In genomic region chr6:20212392-20213111, GRCh38 we compare ENCODE assay signal across 1 cellular context.
TF ChIP-seq lines count a peak whose summit lies in the region.

A gene with protein sequence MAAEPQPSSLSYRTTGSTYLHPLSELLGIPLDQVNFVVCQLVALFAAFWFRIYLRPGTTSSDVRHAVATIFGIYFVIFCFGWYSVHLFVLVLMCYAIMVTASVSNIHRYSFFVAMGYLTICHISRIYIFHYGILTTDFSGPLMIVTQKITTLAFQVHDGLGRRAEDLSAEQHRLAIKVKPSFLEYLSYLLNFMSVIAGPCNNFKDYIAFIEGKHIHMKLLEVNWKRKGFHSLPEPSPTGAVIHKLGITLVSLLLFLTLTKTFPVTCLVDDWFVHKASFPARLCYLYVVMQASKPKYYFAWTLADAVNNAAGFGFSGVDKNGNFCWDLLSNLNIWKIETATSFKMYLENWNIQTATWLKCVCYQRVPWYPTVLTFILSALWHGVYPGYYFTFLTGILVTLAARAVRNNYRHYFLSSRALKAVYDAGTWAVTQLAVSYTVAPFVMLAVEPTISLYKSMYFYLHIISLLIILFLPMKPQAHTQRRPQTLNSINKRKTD (minus strand): TSS chr6:20212469. CDS start chr6:20212234, 235 bp downstream.

TF ChIP-seq in GM12878, 131 proteins besides CTCF, POLR2A, EP300 and RAD21 (continued from another document and continues in another):
- TF ChIP-seq, protein P1, sequence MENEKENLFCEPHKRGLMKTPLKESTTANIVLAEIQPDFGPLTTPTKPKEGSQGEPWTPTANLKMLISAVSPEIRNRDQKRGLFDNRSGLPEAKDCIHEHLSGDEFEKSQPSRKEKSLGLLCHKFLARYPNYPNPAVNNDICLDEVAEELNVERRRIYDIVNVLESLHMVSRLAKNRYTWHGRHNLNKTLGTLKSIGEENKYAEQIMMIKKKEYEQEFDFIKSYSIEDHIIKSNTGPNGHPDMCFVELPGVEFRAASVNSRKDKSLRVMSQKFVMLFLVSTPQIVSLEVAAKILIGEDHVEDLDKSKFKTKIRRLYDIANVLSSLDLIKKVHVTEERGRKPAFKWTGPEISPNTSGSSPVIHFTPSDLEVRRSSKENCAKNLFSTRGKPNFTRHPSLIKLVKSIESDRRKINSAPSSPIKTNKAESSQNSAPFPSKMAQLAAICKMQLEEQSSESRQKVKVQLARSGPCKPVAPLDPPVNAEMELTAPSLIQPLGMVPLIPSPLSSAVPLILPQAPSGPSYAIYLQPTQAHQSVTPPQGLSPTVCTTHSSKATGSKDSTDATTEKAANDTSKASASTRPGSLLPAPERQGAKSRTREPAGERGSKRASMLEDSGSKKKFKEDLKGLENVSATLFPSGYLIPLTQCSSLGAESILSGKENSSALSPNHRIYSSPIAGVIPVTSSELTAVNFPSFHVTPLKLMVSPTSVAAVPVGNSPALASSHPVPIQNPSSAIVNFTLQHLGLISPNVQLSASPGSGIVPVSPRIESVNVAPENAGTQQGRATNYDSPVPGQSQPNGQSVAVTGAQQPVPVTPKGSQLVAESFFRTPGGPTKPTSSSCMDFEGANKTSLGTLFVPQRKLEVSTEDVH (IDR thresholded peaks at IDR 0.05; ENCODE audit: low read depth, partially characterized antibody): no peak
- TF ChIP-seq YBX1 (IDR thresholded peaks at IDR 0.05) (no peak), ZZZ3 (IDR thresholded peaks at IDR 0.05; ENCODE audit: control insufficient read depth, insufficient read length, low read depth) (no peak), RB1 (IDR thresholded peaks at IDR 0.05; ENCODE audit: borderline replicate concordance) (peak; percentile 79; the same call in 1 of the 2 replicates), CBX5 (IDR thresholded peaks at IDR 0.05; ENCODE audit: low read depth) (0 out of 2 replicates have a peak, but pooled peaks have one; percentile 3), STAT3 (IDR thresholded peaks at IDR 0.05; ENCODE audit: low read depth, low read length) (no peak), PBX3 (IDR thresholded peaks at IDR 0.05; ENCODE audit: insufficient replicate concordance, low read depth, low read length) (no peak), HDGF (IDR thresholded peaks at IDR 0.05) (no peak), CHD1 (IDR thresholded peaks at IDR 0.05; ENCODE audit: low read depth, low read length) (no peak), BRCA1 (IDR thresholded peaks at IDR 0.05; ENCODE audit: low read depth, low read length) (no peak), SMAD5 (IDR thresholded peaks at IDR 0.05; ENCODE audit: low read depth) (no peak), SPI1 (IDR thresholded peaks at IDR 0.05; ENCODE audit: borderline replicate concordance, insufficient read depth, low read depth, low read length) (peak; percentile 13; the same call in 1 of the 2 replicates), CREM (IDR thresholded peaks at IDR 0.05; ENCODE audit: low read depth) (0 out of 2 replicates have a peak, but pooled peaks have one; percentile 44), EED (IDR thresholded peaks at IDR 0.05; ENCODE audit: low read depth) (peak; percentile 33; the same call in 1 of the 2 replicates), KDM1A (IDR thresholded peaks at IDR 0.05; ENCODE audit: borderline replicate concordance) (no peak), SUZ12 (IDR thresholded peaks at IDR 0.05; ENCODE audit: unreplicated experiment) (no peak), FOS (IDR thresholded peaks at IDR 0.05; ENCODE audit: borderline replicate concordance, extremely low read depth, insufficient read length) (no peak), IKZF1 (conservative IDR thresholded peaks at IDR 0.05) (peak; percentile 93), DPF2 (IDR thresholded peaks at IDR 0.05) (no peak; the same call in 1 of the 2 replicates), IKZF2 (IDR thresholded peaks at IDR 0.05) (0 out of 4 replicates have a peak, but pooled peaks of 1 of the 2 experiments have one; percentile 8), NR2C1 (IDR thresholded peaks at IDR 0.05) (no peak), TCF12 (IDR thresholded peaks at IDR 0.05; ENCODE audit: low read depth, low read length) (0 out of 2 replicates have a peak, but pooled peaks have one; percentile 20), CREB1 (IDR thresholded peaks at IDR 0.05; ENCODE audit: low read depth) (0 out of 2 replicates have a peak, but pooled peaks have one; percentile 18), ZNF274 (IDR thresholded peaks at IDR 0.05; ENCODE audit: insufficient read depth, insufficient read length) (no peak), TARDBP (IDR thresholded peaks at IDR 0.05; ENCODE audit: borderline replicate concordance) (0 out of 2 replicates have a peak, but pooled peaks have one; percentile 33), POU2F2 (IDR thresholded peaks at IDR 0.05; ENCODE audit: borderline replicate concordance, low read depth, low read length) (no peak), ZNF217 (IDR thresholded peaks at IDR 0.05) (no peak), CHD4 (IDR thresholded peaks at IDR 0.05) (no peak), NBN (IDR thresholded peaks at IDR 0.05) (no peak), RELA (IDR thresholded peaks at IDR 0.05; ENCODE audit: borderline replicate concordance, partially characterized antibody) (no peak), CBX3 (IDR thresholded peaks at IDR 0.05; ENCODE audit: borderline replicate concordance, low read depth) (no peak), JUND (IDR thresholded peaks at IDR 0.05; ENCODE audit: low read depth, low read length) (no peak), ZBED1 (IDR thresholded peaks at IDR 0.05; ENCODE audit: borderline replicate concordance) (no peak; the same call in 1 of the 2 replicates), LARP7 (IDR thresholded peaks at IDR 0.05) (no peak; the same call in 1 of the 2 replicates), ZNF207 (IDR thresholded peaks at IDR 0.05; ENCODE audit: borderline replicate concordance) (0 out of 2 replicates have a peak, but pooled peaks have one; percentile 32), MEF2B (IDR thresholded peaks at IDR 0.05; ENCODE audit: partially characterized antibody, poor library complexity, severe bottlenecking) (no peak), BACH1 (IDR thresholded peaks at IDR 0.05; ENCODE audit: borderline replicate concordance) (no peak), BCLAF1 (IDR thresholded peaks at IDR 0.05) (no peak), KLF5 (IDR thresholded peaks at IDR 0.05; ENCODE audit: partially characterized antibody) (no peak), SREBF1 (IDR thresholded peaks at IDR 0.05; ENCODE audit: low read length) (no peak), PML (IDR thresholded peaks at IDR 0.05; ENCODE audit: low read length) (peak; percentile 40; the same call in 1 of the 2 replicates), BHLHE40 (IDR thresholded peaks at IDR 0.05; ENCODE audit: borderline replicate concordance in 1 of 2, low read depth in 2 of 2, low read length in 1 of 2) (no peak)
- TF ChIP-seq, protein P2, sequence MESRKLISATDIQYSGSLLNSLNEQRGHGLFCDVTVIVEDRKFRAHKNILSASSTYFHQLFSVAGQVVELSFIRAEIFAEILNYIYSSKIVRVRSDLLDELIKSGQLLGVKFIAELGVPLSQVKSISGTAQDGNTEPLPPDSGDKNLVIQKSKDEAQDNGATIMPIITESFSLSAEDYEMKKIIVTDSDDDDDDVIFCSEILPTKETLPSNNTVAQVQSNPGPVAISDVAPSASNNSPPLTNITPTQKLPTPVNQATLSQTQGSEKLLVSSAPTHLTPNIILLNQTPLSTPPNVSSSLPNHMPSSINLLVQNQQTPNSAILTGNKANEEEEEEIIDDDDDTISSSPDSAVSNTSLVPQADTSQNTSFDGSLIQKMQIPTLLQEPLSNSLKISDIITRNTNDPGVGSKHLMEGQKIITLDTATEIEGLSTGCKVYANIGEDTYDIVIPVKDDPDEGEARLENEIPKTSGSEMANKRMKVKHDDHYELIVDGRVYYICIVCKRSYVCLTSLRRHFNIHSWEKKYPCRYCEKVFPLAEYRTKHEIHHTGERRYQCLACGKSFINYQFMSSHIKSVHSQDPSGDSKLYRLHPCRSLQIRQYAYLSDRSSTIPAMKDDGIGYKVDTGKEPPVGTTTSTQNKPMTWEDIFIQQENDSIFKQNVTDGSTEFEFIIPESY (IDR thresholded peaks at IDR 0.05): no peak
- TF ChIP-seq, protein P3, sequence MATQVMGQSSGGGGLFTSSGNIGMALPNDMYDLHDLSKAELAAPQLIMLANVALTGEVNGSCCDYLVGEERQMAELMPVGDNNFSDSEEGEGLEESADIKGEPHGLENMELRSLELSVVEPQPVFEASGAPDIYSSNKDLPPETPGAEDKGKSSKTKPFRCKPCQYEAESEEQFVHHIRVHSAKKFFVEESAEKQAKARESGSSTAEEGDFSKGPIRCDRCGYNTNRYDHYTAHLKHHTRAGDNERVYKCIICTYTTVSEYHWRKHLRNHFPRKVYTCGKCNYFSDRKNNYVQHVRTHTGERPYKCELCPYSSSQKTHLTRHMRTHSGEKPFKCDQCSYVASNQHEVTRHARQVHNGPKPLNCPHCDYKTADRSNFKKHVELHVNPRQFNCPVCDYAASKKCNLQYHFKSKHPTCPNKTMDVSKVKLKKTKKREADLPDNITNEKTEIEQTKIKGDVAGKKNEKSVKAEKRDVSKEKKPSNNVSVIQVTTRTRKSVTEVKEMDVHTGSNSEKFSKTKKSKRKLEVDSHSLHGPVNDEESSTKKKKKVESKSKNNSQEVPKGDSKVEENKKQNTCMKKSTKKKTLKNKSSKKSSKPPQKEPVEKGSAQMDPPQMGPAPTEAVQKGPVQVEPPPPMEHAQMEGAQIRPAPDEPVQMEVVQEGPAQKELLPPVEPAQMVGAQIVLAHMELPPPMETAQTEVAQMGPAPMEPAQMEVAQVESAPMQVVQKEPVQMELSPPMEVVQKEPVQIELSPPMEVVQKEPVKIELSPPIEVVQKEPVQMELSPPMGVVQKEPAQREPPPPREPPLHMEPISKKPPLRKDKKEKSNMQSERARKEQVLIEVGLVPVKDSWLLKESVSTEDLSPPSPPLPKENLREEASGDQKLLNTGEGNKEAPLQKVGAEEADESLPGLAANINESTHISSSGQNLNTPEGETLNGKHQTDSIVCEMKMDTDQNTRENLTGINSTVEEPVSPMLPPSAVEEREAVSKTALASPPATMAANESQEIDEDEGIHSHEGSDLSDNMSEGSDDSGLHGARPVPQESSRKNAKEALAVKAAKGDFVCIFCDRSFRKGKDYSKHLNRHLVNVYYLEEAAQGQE (IDR thresholded peaks at IDR 0.05; ENCODE audit: low read depth, low read length): no peak
- TF ChIP-seq, protein P4, sequence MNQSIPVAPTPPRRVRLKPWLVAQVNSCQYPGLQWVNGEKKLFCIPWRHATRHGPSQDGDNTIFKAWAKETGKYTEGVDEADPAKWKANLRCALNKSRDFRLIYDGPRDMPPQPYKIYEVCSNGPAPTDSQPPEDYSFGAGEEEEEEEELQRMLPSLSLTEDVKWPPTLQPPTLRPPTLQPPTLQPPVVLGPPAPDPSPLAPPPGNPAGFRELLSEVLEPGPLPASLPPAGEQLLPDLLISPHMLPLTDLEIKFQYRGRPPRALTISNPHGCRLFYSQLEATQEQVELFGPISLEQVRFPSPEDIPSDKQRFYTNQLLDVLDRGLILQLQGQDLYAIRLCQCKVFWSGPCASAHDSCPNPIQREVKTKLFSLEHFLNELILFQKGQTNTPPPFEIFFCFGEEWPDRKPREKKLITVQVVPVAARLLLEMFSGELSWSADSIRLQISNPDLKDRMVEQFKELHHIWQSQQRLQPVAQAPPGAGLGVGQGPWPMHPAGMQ (IDR thresholded peaks at IDR 0.05; ENCODE audit: borderline replicate concordance): no peak
- TF ChIP-seq, protein P5, sequence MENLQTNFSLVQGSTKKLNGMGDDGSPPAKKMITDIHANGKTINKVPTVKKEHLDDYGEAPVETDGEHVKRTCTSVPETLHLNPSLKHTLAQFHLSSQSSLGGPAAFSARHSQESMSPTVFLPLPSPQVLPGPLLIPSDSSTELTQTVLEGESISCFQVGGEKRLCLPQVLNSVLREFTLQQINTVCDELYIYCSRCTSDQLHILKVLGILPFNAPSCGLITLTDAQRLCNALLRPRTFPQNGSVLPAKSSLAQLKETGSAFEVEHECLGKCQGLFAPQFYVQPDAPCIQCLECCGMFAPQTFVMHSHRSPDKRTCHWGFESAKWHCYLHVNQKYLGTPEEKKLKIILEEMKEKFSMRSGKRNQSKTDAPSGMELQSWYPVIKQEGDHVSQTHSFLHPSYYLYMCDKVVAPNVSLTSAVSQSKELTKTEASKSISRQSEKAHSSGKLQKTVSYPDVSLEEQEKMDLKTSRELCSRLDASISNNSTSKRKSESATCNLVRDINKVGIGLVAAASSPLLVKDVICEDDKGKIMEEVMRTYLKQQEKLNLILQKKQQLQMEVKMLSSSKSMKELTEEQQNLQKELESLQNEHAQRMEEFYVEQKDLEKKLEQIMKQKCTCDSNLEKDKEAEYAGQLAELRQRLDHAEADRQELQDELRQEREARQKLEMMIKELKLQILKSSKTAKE (IDR thresholded peaks at IDR 0.05; ENCODE audit: low read depth, poor library complexity, severe bottlenecking): no peak
- TF ChIP-seq, protein P6, sequence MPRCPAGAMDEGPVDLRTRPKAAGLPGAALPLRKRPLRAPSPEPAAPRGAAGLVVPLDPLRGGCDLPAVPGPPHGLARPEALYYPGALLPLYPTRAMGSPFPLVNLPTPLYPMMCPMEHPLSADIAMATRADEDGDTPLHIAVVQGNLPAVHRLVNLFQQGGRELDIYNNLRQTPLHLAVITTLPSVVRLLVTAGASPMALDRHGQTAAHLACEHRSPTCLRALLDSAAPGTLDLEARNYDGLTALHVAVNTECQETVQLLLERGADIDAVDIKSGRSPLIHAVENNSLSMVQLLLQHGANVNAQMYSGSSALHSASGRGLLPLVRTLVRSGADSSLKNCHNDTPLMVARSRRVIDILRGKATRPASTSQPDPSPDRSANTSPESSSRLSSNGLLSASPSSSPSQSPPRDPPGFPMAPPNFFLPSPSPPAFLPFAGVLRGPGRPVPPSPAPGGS (IDR thresholded peaks at IDR 0.05; ENCODE audit: borderline replicate concordance, insufficient read depth, low read depth, low read length, poor library complexity, severe bottlenecking): no peak
